ENCODE assay signal across 8 cellular contexts in the genomic region with DNA sequence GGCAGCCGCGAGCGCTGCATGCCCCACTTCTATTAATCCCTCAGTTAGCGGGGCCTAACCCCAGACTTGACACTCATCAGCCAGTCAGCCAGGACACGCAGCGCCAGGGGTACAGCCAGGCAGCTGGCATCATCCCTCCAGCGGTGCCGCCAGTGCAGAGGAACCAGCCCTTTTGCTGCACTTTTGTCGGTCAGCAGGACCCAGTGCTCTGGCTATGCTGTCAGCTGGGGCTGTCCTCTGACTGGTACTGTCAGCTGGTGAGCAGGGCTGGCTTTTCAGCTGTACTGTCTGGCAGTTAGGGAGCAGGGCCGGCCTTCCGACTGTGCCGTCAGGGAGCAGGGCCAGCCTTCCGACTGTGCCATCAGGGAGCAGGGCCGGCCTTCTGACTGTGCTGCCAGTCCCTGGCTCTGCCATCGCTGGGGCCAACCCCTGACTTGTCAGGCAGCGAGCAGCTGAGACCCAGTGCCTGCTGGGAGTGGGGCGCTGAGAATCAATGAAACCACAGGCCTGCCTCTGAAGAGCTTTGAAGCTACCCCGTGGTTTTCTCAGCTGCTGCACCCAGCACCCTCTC.
DNase-seq lines count a peak whose midpoint lies in the region; ATAC-seq and TF ChIP-seq lines count a peak whose summit lies in the region.

No MANE protein-coding gene starts in this region.

- no peak overlapping the region for H2BK120ac ChIP-seq in IMR-90 (ENCODE audit: low read depth, low read length)

- in situ Hi-C loops in IMR-90 (cut with MboI; ENCODE audit: low sequenced_read_pairs) = no loop called here

- no peak overlapping the region for H2AK5ac ChIP-seq in IMR-90 (ENCODE audit: low read depth, low read length)

- intact Hi-C loops in IMR-90 (cut with micrococcal nuclease) (no loop called here), esophagus muscularis mucosa (cut with DNase I) (no loop called here)

- peak; percentile 21; the same call in 1 of the 2 replicates for ATAC-seq in IMR-90 (ENCODE audit: low read depth)
- ATAC-seq in GM21723 (IDR thresholded peaks at IDR 0.05; ENCODE audit: unreplicated experiment) = no peak
- no peak for ATAC-seq in HG03097 (IDR thresholded peaks at IDR 0.05; ENCODE audit: low FRiP score, unreplicated experiment)
- no peak for ATAC-seq in GM19397 (IDR thresholded peaks at IDR 0.05; ENCODE audit: unreplicated experiment)

- no peak overlapping the region for H2BK5ac ChIP-seq in IMR-90 (ENCODE audit: low read depth, low read length, poor library complexity, severe bottlenecking)

- no peak overlapping the region for H3K4me2 ChIP-seq in IMR-90 (ENCODE audit: low read depth, low read length)

- no peak overlapping the region for H2BK15ac ChIP-seq in IMR-90 (ENCODE audit: low read depth, low read length)

- no peak overlapping the region for H2AK9ac ChIP-seq in IMR-90 (replicated peaks; ENCODE audit: low read depth, low read length, poor library complexity)

- peaks cover 14% of the 10 kb centered on the region for H3K27me3 ChIP-seq in IMR-90 (ENCODE audit: control insufficient read depth, insufficient read depth, low read length)
- H3K27me3 ChIP-seq in esophagus muscularis mucosa = no peaks in the 10 kb centered on the region

- dilution Hi-C loops in IMR-90 (cut with HindIII; ENCODE audit: low sequenced_read_pairs, unreplicated experiment) = no loop called here

- H4K20me1 ChIP-seq in IMR-90 (ENCODE audit: insufficient read depth, low read length) = no peaks in the 10 kb centered on the region

- H3K14ac ChIP-seq in IMR-90 (replicated peaks; ENCODE audit: low read depth, low read length) = no peak overlapping the region

- H3K23ac ChIP-seq in IMR-90 (ENCODE audit: low read depth, low read length) = no peak overlapping the region

- DNase-seq in IMR-90 (no peak), esophagus muscularis mucosa (ENCODE audit: extremely low spot score) (no peak), GM20000 (ENCODE audit: low spot score) (no peak)
- DNase-seq in activated CD8-positive, alpha-beta memory T cell treated with anti-CD3 and anti-CD28 coated beads for 1 hour (ENCODE audit: extremely low read depth in 1 of 2, low read depth in 1 of 2) = peak; percentile 49 to 70
- DNase-seq in stimulated activated CD4-positive, alpha-beta T cell treated with anti-CD3 and anti-CD28 coated beads, Interleukin-2, amount 100 ng/mL, for 48 hours = peak; percentile 48 to 59

- H4K8ac ChIP-seq in IMR-90 (ENCODE audit: low read depth in 2 of 2, low read length in 2 of 2) = no peak overlapping the region

- no peak for TF ChIP-seq POLR2A in IMR-90 (IDR thresholded peaks at IDR 0.05; ENCODE audit: low read depth, low read length)
- TF ChIP-seq POLR2A in esophagus muscularis mucosa (IDR thresholded peaks at IDR 0.05; ENCODE audit: low read depth) = no peak

- POLR2A ChIA-PET in IMR-90 (lab: Charles Lee; ENCODE audit: unreplicated experiment) = no interaction called here

- no peak for TF ChIP-seq EP300 in esophagus muscularis mucosa (IDR thresholded peaks at IDR 0.05)

- H2BK20ac ChIP-seq in IMR-90 (ENCODE audit: low read depth, low read length) = no peak overlapping the region

- no peak for TF ChIP-seq RAD21 in IMR-90 (IDR thresholded peaks at IDR 0.05; ENCODE audit: low read length)

- H3K18ac ChIP-seq in IMR-90 (ENCODE audit: low read depth, low read length) = no peak overlapping the region

- H3K9me3 ChIP-seq in IMR-90 (ENCODE audit: control insufficient read depth, insufficient read depth, low read length) = no peaks in the 10 kb centered on the region
- no peaks in the 10 kb centered on the region for H3K9me3 ChIP-seq in esophagus muscularis mucosa

- no peak for TF ChIP-seq CTCF in IMR-90 (conservative IDR thresholded peaks at IDR 0.05; ENCODE audit: low read depth, low read length)
- no peak for TF ChIP-seq CTCF in esophagus muscularis mucosa (IDR thresholded peaks at IDR 0.05)
- no peak for TF ChIP-seq CTCF in GM20000 (IDR thresholded peaks at IDR 0.05; ENCODE audit: extremely low read depth, missing control alignments)

- no peak overlapping the region for H4K91ac ChIP-seq in IMR-90 (ENCODE audit: insufficient read depth, low read depth, low read length)

- H3K79me1 ChIP-seq in IMR-90 (ENCODE audit: low read depth in 1 of 2, low read length in 2 of 2) = no peaks in the 10 kb centered on the region

- H3K9ac ChIP-seq in IMR-90 (ENCODE audit: low read depth, low read length) = no peak overlapping the region

- H3K4me3 ChIP-seq in IMR-90 (ENCODE audit: insufficient read depth, low read depth, low read length) (no peak overlapping the region), esophagus muscularis mucosa (no peak overlapping the region)

- H2AFZ ChIP-seq in IMR-90 (replicated peaks; ENCODE audit: low read length, poor library complexity) = no peak overlapping the region

- 33% methylated on average over 9 of the region's 18 CpGs; no CpG with 5 or more reads in 1 of the 2 experiments for WGBS in IMR-90 (ENCODE audit: extremely low coverage in 2 of 2, insufficient read length in 1 of 2), 2 experiments
- WGBS in esophagus muscularis mucosa = 76% methylated on average over 16 of the region's 18 CpGs

- no peaks in the 10 kb centered on the region for H3K36me3 ChIP-seq in IMR-90 (ENCODE audit: control insufficient read depth, insufficient read depth, low read length)
- H3K36me3 ChIP-seq in esophagus muscularis mucosa = peaks cover 0 to 3% (median 0%) of the 10 kb centered on the region in 4 donors

- no TSS peak for BruUV-seq in IMR-90 (replicated peaks; lab: Mats Ljungman, UMichigan)

- no peak overlapping the region for H3K56ac ChIP-seq in IMR-90 (ENCODE audit: extremely low read depth, insufficient read depth, low read length)

- H3K27ac ChIP-seq in IMR-90 (ENCODE audit: insufficient read depth, low read length) (no peak overlapping the region), esophagus muscularis mucosa (replicated peaks in 1 of 4) (peak overlapping the region; percentile 55 to 67 (median 65))

- no peaks in the 10 kb centered on the region for H3K9me1 ChIP-seq in IMR-90 (ENCODE audit: insufficient read depth, low read length)

- no peak overlapping the region for H3K4ac ChIP-seq in IMR-90 (ENCODE audit: low read depth, low read length)

- H4K5ac ChIP-seq in IMR-90 (ENCODE audit: low read depth, low read length) = no peak overlapping the region

- no peaks in the 10 kb centered on the region for H3K4me1 ChIP-seq in IMR-90 (ENCODE audit: control insufficient read depth, insufficient read depth, low read length)
- H3K4me1 ChIP-seq in esophagus muscularis mucosa = peaks cover 6 to 56% (median 45%) of the 10 kb centered on the region in 4 donors

- CTCF ChIA-PET in IMR-90 (lab: Yijun Ruan, JAX) = no interaction called here

TF ChIP-seq in IMR-90, 13 proteins besides CTCF, POLR2A, EP300 and RAD21:
- TF ChIP-seq RCOR1 (IDR thresholded peaks at IDR 0.05; ENCODE audit: insufficient replicate concordance, low read length) (no peak), FOS (IDR thresholded peaks at IDR 0.05; ENCODE audit: low read depth, low read length) (no peak), BHLHE40 (IDR thresholded peaks at IDR 0.05; ENCODE audit: low read depth, low read length) (no peak), SMC3 (IDR thresholded peaks at IDR 0.05; ENCODE audit: low read depth, low read length) (no peak), RFX5 (IDR thresholded peaks at IDR 0.05; ENCODE audit: low read depth, low read length) (no peak), MXI1 (IDR thresholded peaks at IDR 0.05; ENCODE audit: borderline replicate concordance, low read depth, low read length) (no peak), CEBPB (IDR thresholded peaks at IDR 0.05; ENCODE audit: low read depth, low read length) (no peak), MAZ (IDR thresholded peaks at IDR 0.05; ENCODE audit: borderline replicate concordance, low read depth, low read length) (no peak), CHD1 (IDR thresholded peaks at IDR 0.05; ENCODE audit: low read depth, low read length) (no peak)
- TF ChIP-seq, protein P1, sequence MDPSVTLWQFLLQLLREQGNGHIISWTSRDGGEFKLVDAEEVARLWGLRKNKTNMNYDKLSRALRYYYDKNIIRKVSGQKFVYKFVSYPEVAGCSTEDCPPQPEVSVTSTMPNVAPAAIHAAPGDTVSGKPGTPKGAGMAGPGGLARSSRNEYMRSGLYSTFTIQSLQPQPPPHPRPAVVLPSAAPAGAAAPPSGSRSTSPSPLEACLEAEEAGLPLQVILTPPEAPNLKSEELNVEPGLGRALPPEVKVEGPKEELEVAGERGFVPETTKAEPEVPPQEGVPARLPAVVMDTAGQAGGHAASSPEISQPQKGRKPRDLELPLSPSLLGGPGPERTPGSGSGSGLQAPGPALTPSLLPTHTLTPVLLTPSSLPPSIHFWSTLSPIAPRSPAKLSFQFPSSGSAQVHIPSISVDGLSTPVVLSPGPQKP (IDR thresholded peaks at IDR 0.05; ENCODE audit: borderline replicate concordance, low read depth, low read length) = no peak

Comparison
In these comparisons a context has a peak if more than half of its experiments do, and no peak if none do; other contexts are left out.
1. DNase-seq: peak in activated CD8-positive, alpha-beta memory T cell treated with anti-CD3 and anti-CD28 coated beads for 1 hour (2 of 2) and stimulated activated CD4-positive, alpha-beta T cell treated with anti-CD3 and anti-CD28 coated beads, Interleukin-2, amount 100 ng/mL, for 48 hours (2 of 2); none in IMR-90 (single experiment), esophagus muscularis mucosa (single experiment) and GM20000 (single experiment).